Comparison of ENCODE assay signal across 28 cellular contexts in the genomic region with DNA sequence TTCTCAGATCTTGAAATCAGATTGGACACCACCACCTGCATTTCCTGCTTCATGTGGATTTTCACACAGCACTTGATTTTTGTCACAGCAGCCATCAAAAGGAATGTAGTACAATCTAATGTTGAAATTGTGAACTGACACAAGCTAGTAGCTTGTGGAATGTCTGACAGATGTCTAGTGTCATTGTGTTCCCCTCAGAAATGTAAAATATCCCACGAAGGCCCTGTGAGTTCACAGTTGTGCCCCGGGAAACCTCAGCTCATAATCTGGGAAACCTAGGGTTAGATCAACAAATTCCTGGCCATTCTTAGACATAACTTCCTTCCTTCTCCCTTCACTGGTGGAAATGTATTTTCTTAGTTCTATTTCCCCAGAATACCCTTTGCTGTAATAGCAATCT.
"Had no signal": no experiment of that assay in that cellular context is flagged by ENCODE, and none has a peak within 500 bp of the region (broad histone marks: within the 10 kb centered on the region; RNA-seq: fewer than 3 reads in every experiment).

No MANE protein-coding gene starts in this region.

- ATAC-seq: activated naive CD4-positive, alpha-beta T cell treated with anti-CD3 and anti-CD28 coated beads, Interleukin-2, amount 50 U/mL, for 72 hours; activated naive CD8-positive, alpha-beta T cell treated with anti-CD3 and anti-CD28 coated beads, Interleukin-2, amount 50 U/mL, for 24 hours; activated T-cell treated with anti-CD3 and anti-CD28 coated beads, Interleukin-2, amount 50 U/mL, for 4 hours; Panc1; Right ventricle myocardium inferior; T-cell had no signal

- H3K4me3 ChIP-seq: ascending aorta, SK-N-MC had no signal

- DNase-seq: activated CD4-positive, alpha-beta memory T cell treated with anti-CD3 and anti-CD28 coated beads for 36 hours; activated CD4-positive, alpha-beta T cell treated with anti-CD3 and anti-CD28 coated beads, Interleukin-2, amount 10 ng/mL, durations not matched to agents 7 days and 5 days; activated CD4-positive, CD25-positive, alpha-beta regulatory T cell; activated CD8-positive, alpha-beta memory T cell treated with anti-CD3 and anti-CD28 coated beads for 24 hours; activated effector memory CD4-positive, alpha-beta T cell treated with anti-CD3 and anti-CD28 coated beads, Interleukin-2, amount 50 U/mL, for 16 hours; activated naive CD4-positive, alpha-beta T cell treated with Interleukin-2 at 50 U/mL for 16 hours; activated naive CD8-positive, alpha-beta T cell treated with anti-CD3 and anti-CD28 coated beads, Interleukin-2, amount 50 U/mL, for 24 hours; activated T-cell treated with anti-CD3 and anti-CD28 coated beads, Interleukin-2, amount 50 U/mL, for 4 hours; amniotic stem cell; caudate nucleus; KG1; NCI-H1092; NCI-H1417; NCI-H1930; NCI-H2107; NCI-H510A treated with DMSO at 0.1 percent for 48 hours; NCI-H69; NK-92 treated with Interleukin-12 subunit alpha and Interleukin-12 subunit beta, amount 100 ng/mL, for 24 hours; OCI-M1; RPMI8226; T-cell; T-helper 2 cell; T1000 had no signal
